ENCODE assay signal across 8 cellular contexts in the genomic region with DNA sequence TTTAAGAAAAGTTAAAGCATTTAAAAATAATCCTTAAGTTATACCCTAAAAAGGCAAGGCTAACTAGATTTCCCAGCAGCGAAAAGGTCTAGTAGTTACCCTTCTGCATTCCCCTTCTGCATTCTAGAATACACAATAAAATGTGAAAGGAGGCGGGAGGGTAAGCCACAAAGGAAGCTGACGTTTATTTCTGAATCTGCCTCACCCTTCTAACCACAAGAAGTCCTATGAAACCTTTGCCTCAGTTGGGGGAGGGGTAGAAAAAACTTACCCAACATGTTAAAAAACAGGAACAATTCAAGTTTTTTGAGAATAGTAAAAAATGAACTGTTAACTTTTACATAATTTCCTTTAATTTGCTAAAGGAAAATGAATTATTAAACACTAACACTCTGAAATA. TPM values are rescaled to one million over a fixed set of nuclear protein-coding genes. Genes with fewer than 3 reads are reported as not detected.
DNase-seq lines count a peak whose midpoint lies in the region; ATAC-seq and TF ChIP-seq lines count a peak whose summit lies in the region.

No MANE protein-coding gene starts in this region.

- H3K9me2 ChIP-seq in HCT116 (ENCODE audit: insufficient read depth), result no peaks in the 10 kb centered on the region

- H3K4me1 ChIP-seq in HCT116 (ENCODE audit: control insufficient read depth in 1 of 2, insufficient read depth in 2 of 2, low read length in 2 of 2), result peaks cover 7 to 20% of the 10 kb centered on the region in 2 experiments; a peak in 3 of 4 replicates

- H3K36me3 ChIP-seq in HCT116 (ENCODE audit: control insufficient read depth in 1 of 2, insufficient read depth in 2 of 2, low read length in 2 of 2) (peaks cover 0 to 4% of the 10 kb centered on the region in 2 experiments; a peak in 1 of 4 replicates), KOPT-K1 (ENCODE audit: insufficient read depth, low read length) (peaks cover 95% of the 10 kb centered on the region)

- peak; percentile 17; the same call in 1 of the 2 replicates for TF ChIP-seq RAD21 in HCT116 (IDR thresholded peaks at IDR 0.05; ENCODE audit: low read depth)

- ATAC-seq in HCT116, result peak; percentile 82

- TF ChIP-seq POLR2A in HCT116 (IDR thresholded peaks at IDR 0.05; ENCODE audit: borderline replicate concordance, extremely low read depth, insufficient read depth, insufficient read length), result no peak

- H3K27me3 ChIP-seq in HCT116 (ENCODE audit: insufficient read depth, low read length), result no peaks in the 10 kb centered on the region

- no peak overlapping the region for H3K9ac ChIP-seq in HCT116 (ENCODE audit: low read length)

- intact Hi-C loops in activated CD4-positive, alpha-beta T cell treated with anti-CD3 and anti-CD28 coated beads, Interleukin-2, amount 10 ng/mL, durations not matched to agents 24 days and 14 days (cut with micrococcal nuclease), result loop anchor here (1.0 to 10.0 kb wide), 8 partner anchors 9 to 1055 kb away; a partner anchor contains a TSS
- intact Hi-C loops in HCT116 (cut with micrococcal nuclease), result no loop called here

- H3K9me3 Mint-ChIP-seq in activated CD4-positive, alpha-beta T cell treated with anti-CD3 and anti-CD28 coated beads, Interleukin-2, amount 10 ng/mL, durations not matched to agents 24 days and 14 days, result no peaks in the 10 kb centered on the region
- H3K9me3 Mint-ChIP-seq in activated CD4-positive, alpha-beta memory T cell treated with anti-CD3 and anti-CD28 coated beads, Interleukin-2, amount 10 ng/mL, durations not matched to agents 7 days and 5 days, result no peaks in the 10 kb centered on the region

- DNase-seq in activated CD4-positive, alpha-beta T cell treated with anti-CD3 and anti-CD28 coated beads, Interleukin-2, amount 10 ng/mL, durations not matched to agents 24 days and 14 days, result peak; percentile 93
- DNase-seq in activated CD4-positive, alpha-beta T cell treated with anti-CD3 and anti-CD28 coated beads, Interleukin-2, amount 50 U/mL, for 48 hours, result no peak
- peak; percentile 57 for DNase-seq in HCT116 (ENCODE audit: low read depth, low spot score)
- peak; percentile 74 for DNase-seq in activated CD4-positive, alpha-beta memory T cell treated with anti-CD3 and anti-CD28 coated beads, Interleukin-2, amount 10 ng/mL, durations not matched to agents 7 days and 5 days
- peak; percentile 85 for DNase-seq in glomerular visceral epithelial cell (ENCODE audit: extremely low spot score)
- DNase-seq in stimulated activated naive CD4-positive, alpha-beta T cell (lab: John Stamatoyannopoulos, UW), result peak in 5 of 6 experiments; percentile 63 to 90 (median 88)
- no peak for DNase-seq in NCI-H1048 (lab: John Stamatoyannopoulos, UW)

- H3K79me2 ChIP-seq in HCT116 (ENCODE audit: insufficient read depth, low read length), result peaks cover 24% of the 10 kb centered on the region

- RAD21 ChIA-PET in HCT116 (lab: Charles Lee; ENCODE audit: low non-redundant PET in 1 of 2, low total read pairs in 2 of 2, uncharacterized antibody in 2 of 2, unreplicated experiment in 2 of 2), result no interaction called here

- H3K9me3 ChIP-seq in HCT116 (ENCODE audit: control insufficient read depth in 1 of 2, insufficient read depth in 1 of 2, low read depth in 1 of 2, low read length in 2 of 2) (no peaks in the 10 kb centered on the region), KOPT-K1 (ENCODE audit: insufficient read depth, low read length, poor library complexity, severe bottlenecking) (no peaks in the 10 kb centered on the region)

- H2AFZ ChIP-seq in HCT116 (ENCODE audit: low read depth, low read length, poor library complexity, severe bottlenecking), result no peak overlapping the region

- H3K4me3 ChIP-seq in HCT116 (replicated peaks in 1 of 2; ENCODE audit: low read depth in 1 of 2, low read length in 2 of 2), result peak overlapping the region in 1 of 2 experiments; percentile 12; a peak in 1 of 4 replicates

- H3K4me3 Mint-ChIP-seq in activated CD4-positive, alpha-beta T cell treated with anti-CD3 and anti-CD28 coated beads, Interleukin-2, amount 10 ng/mL, durations not matched to agents 24 days and 14 days, result peak overlapping the region; percentile 86
- H3K4me3 Mint-ChIP-seq in activated CD4-positive, alpha-beta memory T cell treated with anti-CD3 and anti-CD28 coated beads, Interleukin-2, amount 10 ng/mL, durations not matched to agents 7 days and 5 days, result peak overlapping the region; percentile 74

- H3K4me2 ChIP-seq in HCT116 (ENCODE audit: low read length), result peak overlapping the region; percentile 52

- no TSS peak for BruUV-seq in HCT116 (replicated peaks; lab: Mats Ljungman, UMichigan)

- CTCF ChIA-PET in HCT116 (lab: Charles Lee), result no interaction called here
- CTCF ChIA-PET in activated CD4-positive, alpha-beta memory T cell treated with anti-CD3 and anti-CD28 coated beads, Interleukin-2, amount 10 ng/mL, durations not matched to agents 7 days and 5 days (lab: Charles Lee), result interaction anchor here (1.2 to 4.7 kb wide), 5 partner anchors 10 to 177 kb away, joined by 3 to 19 read pairs (median 6); a partner anchor contains a TSS

- POLR2A ChIA-PET in HCT116 (lab: Charles Lee), result no interaction called here
- POLR2A ChIA-PET in activated CD4-positive, alpha-beta memory T cell treated with anti-CD3 and anti-CD28 coated beads, Interleukin-2, amount 10 ng/mL, durations not matched to agents 7 days and 5 days (lab: Charles Lee), result interaction anchor here (0.6 to 12.5 kb wide), 17 partner anchors 7 to 617 kb away, joined by 3 to 383 read pairs (median 6); a partner anchor contains a TSS

- H4K20me1 ChIP-seq in HCT116 (ENCODE audit: insufficient read depth), result no peaks in the 10 kb centered on the region

- H3K36me3 Mint-ChIP-seq in activated CD4-positive, alpha-beta T cell treated with anti-CD3 and anti-CD28 coated beads, Interleukin-2, amount 10 ng/mL, durations not matched to agents 24 days and 14 days (ENCODE audit: low read depth), result peaks cover 67% of the 10 kb centered on the region
- peaks cover 84% of the 10 kb centered on the region for H3K36me3 Mint-ChIP-seq in activated CD4-positive, alpha-beta memory T cell treated with anti-CD3 and anti-CD28 coated beads, Interleukin-2, amount 10 ng/mL, durations not matched to agents 7 days and 5 days (ENCODE audit: low read depth)

- H3K4me1 Mint-ChIP-seq in activated CD4-positive, alpha-beta T cell treated with anti-CD3 and anti-CD28 coated beads, Interleukin-2, amount 10 ng/mL, durations not matched to agents 24 days and 14 days, result peaks cover 60% of the 10 kb centered on the region
- peaks cover 71% of the 10 kb centered on the region for H3K4me1 Mint-ChIP-seq in activated CD4-positive, alpha-beta memory T cell treated with anti-CD3 and anti-CD28 coated beads, Interleukin-2, amount 10 ng/mL, durations not matched to agents 7 days and 5 days

- H3K27me3 Mint-ChIP-seq in activated CD4-positive, alpha-beta T cell treated with anti-CD3 and anti-CD28 coated beads, Interleukin-2, amount 10 ng/mL, durations not matched to agents 24 days and 14 days, result no peaks in the 10 kb centered on the region
- H3K27me3 Mint-ChIP-seq in activated CD4-positive, alpha-beta memory T cell treated with anti-CD3 and anti-CD28 coated beads, Interleukin-2, amount 10 ng/mL, durations not matched to agents 7 days and 5 days, result no peaks in the 10 kb centered on the region

- no peak overlapping the region for H3K27ac ChIP-seq in HCT116 (ENCODE audit: low read depth, low read length)
- peak overlapping the region; percentile 29 for H3K27ac ChIP-seq in KOPT-K1 (ENCODE audit: low read depth, low read length, poor library complexity, severe bottlenecking)

- H3K27ac Mint-ChIP-seq in activated CD4-positive, alpha-beta T cell treated with anti-CD3 and anti-CD28 coated beads, Interleukin-2, amount 10 ng/mL, durations not matched to agents 24 days and 14 days, result peak overlapping the region; percentile 88
- peak overlapping the region; percentile 80 for H3K27ac Mint-ChIP-seq in activated CD4-positive, alpha-beta memory T cell treated with anti-CD3 and anti-CD28 coated beads, Interleukin-2, amount 10 ng/mL, durations not matched to agents 7 days and 5 days

- no peak for TF ChIP-seq CTCF in HCT116 (IDR thresholded peaks at IDR 0.05 in 2 of 3, conservative IDR thresholded peaks at IDR 0.05 in 1 of 3; ENCODE audit: borderline replicate concordance in 1 of 3, insufficient read depth in 1 of 3, low read depth in 2 of 3, low read length in 2 of 3)

TF ChIP-seq in HCT116, 20 proteins besides CTCF, POLR2A, EP300 and RAD21:
- TF ChIP-seq FOSL1 (IDR thresholded peaks at IDR 0.05; ENCODE audit: low read depth), result peak; percentile 29; the same call in 1 of the 2 replicates
- TF ChIP-seq, protein P1, sequence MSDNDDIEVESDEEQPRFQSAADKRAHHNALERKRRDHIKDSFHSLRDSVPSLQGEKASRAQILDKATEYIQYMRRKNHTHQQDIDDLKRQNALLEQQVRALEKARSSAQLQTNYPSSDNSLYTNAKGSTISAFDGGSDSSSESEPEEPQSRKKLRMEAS (IDR thresholded peaks at IDR 0.05), result peak; percentile 22; the same call in 1 of the 2 replicates
- peak; percentile 55 for TF ChIP-seq SP1 (IDR thresholded peaks at IDR 0.05; ENCODE audit: low read depth)
- peak; percentile 13; the same call in 1 of the 2 replicates for TF ChIP-seq JUND (IDR thresholded peaks at IDR 0.05)
- TF ChIP-seq CEBPB (IDR thresholded peaks at IDR 0.05; ENCODE audit: low read depth), result no peak
- TF ChIP-seq, protein P2, sequence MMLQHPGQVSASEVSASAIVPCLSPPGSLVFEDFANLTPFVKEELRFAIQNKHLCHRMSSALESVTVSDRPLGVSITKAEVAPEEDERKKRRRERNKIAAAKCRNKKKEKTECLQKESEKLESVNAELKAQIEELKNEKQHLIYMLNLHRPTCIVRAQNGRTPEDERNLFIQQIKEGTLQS (IDR thresholded peaks at IDR 0.05), result no peak
TF ChIP-seq in HCT116: peak in this region for 4.

RNA-seq across cellular contexts. Expression of a gene that starts 11.3 kb away (rescaled TPM):
- 129 and 131 TPM in 2 replicates for total RNA-seq in activated CD4-positive, alpha-beta T cell treated with anti-CD3 and anti-CD28 coated beads, Interleukin-2, amount 10 ng/mL, durations not matched to agents 24 days and 14 days
- total RNA-seq in HCT116 (2021; ENCODE audit: unreplicated experiment), result 16.9 TPM
- polyA plus RNA-seq in HCT116 (2012), result 2.0 and 3.3 TPM in 2 replicates
- total RNA-seq in activated CD4-positive, alpha-beta memory T cell treated with anti-CD3 and anti-CD28 coated beads, Interleukin-2, amount 10 ng/mL, durations not matched to agents 7 days and 5 days, result 100 to 1,000 TPM; 365 to 367 TPM

Comparison
In these comparisons a context has a peak if more than half of its experiments do, and no peak if none do; other contexts are left out.
1. DNase-seq: peak in activated CD4-positive, alpha-beta T cell treated with anti-CD3 and anti-CD28 coated beads, Interleukin-2, amount 10 ng/mL, durations not matched to agents 24 days and 14 days (single experiment), HCT116 (single experiment), activated CD4-positive, alpha-beta memory T cell treated with anti-CD3 and anti-CD28 coated beads, Interleukin-2, amount 10 ng/mL, durations not matched to agents 7 days and 5 days (single experiment), glomerular visceral epithelial cell (single experiment) and stimulated activated naive CD4-positive, alpha-beta T cell (5 of 6); none in activated CD4-positive, alpha-beta T cell treated with anti-CD3 and anti-CD28 coated beads, Interleukin-2, amount 50 U/mL, for 48 hours (0 of 2) and NCI-H1048 (single experiment).